15 cellular contexts compared by ENCODE assay signal in the genomic region with DNA sequence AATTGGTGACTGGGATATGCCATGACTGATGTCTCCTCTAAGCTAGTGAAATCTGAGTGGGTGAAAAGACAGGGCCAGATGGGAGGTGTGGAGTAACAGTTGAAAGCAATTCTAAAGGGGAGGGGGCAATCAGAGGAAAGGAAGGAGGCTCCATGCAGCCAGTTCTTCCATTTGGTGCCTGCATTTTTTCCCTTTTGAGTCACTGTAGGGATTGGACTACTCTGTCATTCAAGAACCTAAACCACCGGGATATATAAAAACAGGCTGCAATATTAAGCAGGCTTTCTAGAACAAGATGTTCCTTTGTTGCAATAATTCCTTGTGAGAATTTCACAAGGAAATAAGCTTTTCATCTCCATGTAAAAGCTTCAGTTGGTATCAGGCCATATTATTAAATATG. TPM values are rescaled to one million over a fixed set of nuclear protein-coding genes. Genes with fewer than 3 reads are reported as not detected.
A peak's percentile ranks its signal among the peaks of the same experiment; 100 is the strongest.
DNase-seq lines count a peak whose midpoint lies in the region; ATAC-seq and TF ChIP-seq lines count a peak whose summit lies in the region.
"Had no signal": no experiment of that assay in that cellular context is flagged by ENCODE, and none has a peak within 500 bp of the region (broad histone marks: within the 10 kb centered on the region; RNA-seq: fewer than 3 reads in every experiment).

No MANE protein-coding gene starts in this region.

- H3K27me3 ChIP-seq in gastroesophageal sphincter, result no peaks in the 10 kb centered on the region
- H3K27me3 ChIP-seq in stomach, result peaks cover 0 to under 1% (median 0%) of the 10 kb centered on the region in 3 donors

- intact Hi-C loops in stomach (cut with DNase I; ENCODE audit: low total_unique reads), result no loop called here

- H3K4me1 ChIP-seq in gastroesophageal sphincter, result no peaks in the 10 kb centered on the region
- peaks cover 11 to 34% (median 20%) of the 10 kb centered on the region in 4 donors for H3K4me1 ChIP-seq in stomach
- H3K4me1 ChIP-seq: A549 had no signal

- H3K9me3 ChIP-seq in gastroesophageal sphincter (peaks cover 0 to under 1% (median 0%) of the 10 kb centered on the region in 3 donors), stomach (no peaks in the 10 kb centered on the region)
- H3K9me3 ChIP-seq: A549 had no signal

- peak; percentile 23 to 96 (median 77) for DNase-seq in NCI-H1417 (lab: John Stamatoyannopoulos, UW)
- no peak for DNase-seq in NCI-H1417 treated with DMSO at 0.1 percent for 48 hours (lab: John Stamatoyannopoulos, UW)
- peak; percentile 87 for DNase-seq in NCI-H69 (lab: John Stamatoyannopoulos, UW)
- DNase-seq in skeletal muscle cell (ENCODE audit: low read depth), result peak; percentile 10
- no peak for DNase-seq in HEK293T (ENCODE audit: extremely low spot score)
- no peak for DNase-seq in stomach
- DNase-seq: DMS153, NCI-H1930, NCI-H526 treated with DMSO at 0.1 percent for 48 hours had no signal

- TF ChIP-seq CTCF in gastroesophageal sphincter (IDR thresholded peaks at IDR 0.05) (no peak), stomach (IDR thresholded peaks at IDR 0.05) (no peak)

- TF ChIP-seq POLR2A in gastroesophageal sphincter (IDR thresholded peaks at IDR 0.05), result no peak
- no peak for TF ChIP-seq POLR2A in stomach (IDR thresholded peaks at IDR 0.05)

- TF ChIP-seq EP300 in gastroesophageal sphincter (IDR thresholded peaks at IDR 0.05) (no peak), stomach (IDR thresholded peaks at IDR 0.05) (no peak)

- peak; percentile 65 for ATAC-seq in gastroesophageal sphincter
- ATAC-seq: A549, HCT116 had no signal

- H3K4me3 ChIP-seq in gastroesophageal sphincter (no peak overlapping the region), skeletal muscle cell (ENCODE audit: low read depth, low read length) (no peak overlapping the region), stomach (no peak overlapping the region)
- H3K4me3 ChIP-seq: A549 had no signal

- H3K27ac ChIP-seq in gastroesophageal sphincter (no peak overlapping the region), stomach (no peak overlapping the region)
- H3K27ac ChIP-seq: A549, C4-2B had no signal

- POLR2A ChIA-PET in HEK293T (lab: Yijun Ruan, JAX), result no interaction called here

- CTCF ChIA-PET in HEK293T (lab: Yijun Ruan, JAX), result no interaction called here

- H3K36me3 ChIP-seq in gastroesophageal sphincter, result no peaks in the 10 kb centered on the region
- H3K36me3 ChIP-seq in stomach, result no peaks in the 10 kb centered on the region

- 0 to 14% methylated on average over 1 of the region's 1 CpG for WGBS in gastroesophageal sphincter (ENCODE audit: low coverage in 1 of 2), 2 donors
- 0 to 52% (median 36%) methylated on average over 1 of the region's 1 CpG for WGBS in stomach, 5 donors

TF ChIP-seq in HEK293T, 16 proteins besides CTCF, POLR2A, EP300 and RAD21:
- TF ChIP-seq FOXA1 (IDR thresholded peaks at IDR 0.05) (no peak), SP1 (IDR thresholded peaks at IDR 0.05) (no peak), FOXK2 (IDR thresholded peaks at IDR 0.05) (no peak), ARNT (IDR thresholded peaks at IDR 0.05) (no peak), SUZ12 (IDR thresholded peaks at IDR 0.05) (no peak)
TF ChIP-seq in HEK293T: peak in this region for 0.

RNA-seq across cellular contexts. Expression of a gene that starts 18.3 kb away (rescaled TPM):
- 1 to 10 TPM in 1 of 4 donors, under 1 TPM in 3; 0.54 to 4.6 (median 0.66) TPM for total RNA-seq in gastroesophageal sphincter
- total RNA-seq in stomach, result 10 to 100 TPM in 4 of 5 donors, 1 to 10 TPM in 1; 3.8 to 84.9 (median 64.3) TPM
- polyA plus RNA-seq in stomach, result 100 to 1,000 TPM in 1 of 3 donors, 10 to 100 TPM in 2; 42.0 to 103 (median 65.2) TPM
- total RNA-seq: G401, HT1080 had no signal

Comparison
In these comparisons a context has a peak if more than half of its experiments do, and no peak if none do; other contexts are left out.
1. DNase-seq: peak in NCI-H1417 (3 of 3), NCI-H69 (single experiment) and skeletal muscle cell (single experiment); none in NCI-H1417 treated with DMSO at 0.1 percent for 48 hours (single experiment), HEK293T (single experiment) and stomach (single experiment).